2 cellular contexts compared by ENCODE assay signal in the genomic region with DNA sequence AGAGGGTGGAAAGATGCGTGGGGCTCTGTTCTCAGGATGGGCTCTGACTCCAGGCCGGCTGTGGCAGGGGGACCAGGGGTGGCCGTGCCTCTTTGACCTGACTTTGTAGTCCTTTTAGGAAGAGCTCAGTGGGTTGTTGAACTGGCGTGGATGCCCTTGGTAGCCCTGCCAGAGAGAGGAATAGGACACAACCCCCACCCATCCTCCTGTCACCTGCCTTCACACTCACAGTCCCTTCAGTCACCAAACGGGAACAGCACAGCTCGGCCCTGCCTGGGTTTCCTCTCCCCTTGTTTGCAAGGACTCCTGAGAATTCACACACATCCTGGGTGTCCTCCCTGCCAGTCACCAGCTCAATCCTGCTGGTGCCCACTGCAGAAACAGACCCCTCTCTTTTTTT.
TF ChIP-seq lines count a peak whose summit lies in the region.

No MANE protein-coding gene starts in this region.

TF ChIP-seq in GM23338, 12 proteins besides CTCF, POLR2A, EP300 and RAD21 (continues in another document):
- TF ChIP-seq NANOG (IDR thresholded peaks at IDR 0.05; ENCODE audit: borderline replicate concordance) (no peak), CREB1 (CRISPR knock-in tag; IDR thresholded peaks at IDR 0.05; ENCODE audit: low read depth) (no peak), JUNB (IDR thresholded peaks at IDR 0.05; ENCODE audit: unreplicated experiment) (no peak), ZNF462 (CRISPR knock-in tag; IDR thresholded peaks at IDR 0.05) (no peak), EZH2phosphoT487 (IDR thresholded peaks at IDR 0.05; ENCODE audit: unreplicated experiment) (no peak), EZH2 (IDR thresholded peaks at IDR 0.05; ENCODE audit: low read depth, unreplicated experiment) (no peak), POLR2AphosphoS5 (IDR thresholded peaks at IDR 0.05; ENCODE audit: low read depth) (no peak), ZNF331 (CRISPR knock-in tag; IDR thresholded peaks at IDR 0.05; ENCODE audit: low read depth) (no peak), ZNF114 (CRISPR knock-in tag; IDR thresholded peaks at IDR 0.05) (no peak), ETS1 (IDR thresholded peaks at IDR 0.05) (no peak)

TF ChIP-seq in H1, 55 proteins besides CTCF, POLR2A, EP300 and RAD21:
- TF ChIP-seq SUZ12 (IDR thresholded peaks at IDR 0.05; ENCODE audit: low read length) (no peak), POLR2AphosphoS5 (IDR thresholded peaks at IDR 0.05; ENCODE audit: low read depth, low read length) (no peak), CHD2 (IDR thresholded peaks at IDR 0.05; ENCODE audit: low read length) (no peak), CTBP2 (IDR thresholded peaks at IDR 0.05; ENCODE audit: borderline replicate concordance, insufficient read depth, insufficient read length, low read length) (no peak), RXRA (IDR thresholded peaks at IDR 0.05; ENCODE audit: insufficient read depth, low read depth, low read length) (no peak), EGR1 (IDR thresholded peaks at IDR 0.05; ENCODE audit: borderline replicate concordance, low read depth, low read length) (no peak), KDM5A (IDR thresholded peaks at IDR 0.05; ENCODE audit: low read length) (no peak), JUN (IDR thresholded peaks at IDR 0.05; ENCODE audit: low read depth, low read length) (no peak), ASH2L (IDR thresholded peaks at IDR 0.05; ENCODE audit: low read length) (no peak), EZH2 (IDR thresholded peaks at IDR 0.05; ENCODE audit: low read depth, low read length, severe bottlenecking) (no peak), RNF2 (IDR thresholded peaks at IDR 0.05; ENCODE audit: borderline replicate concordance, low read depth, low read length, missing control alignments, poor library complexity, severe bottlenecking) (no peak), KDM1A (IDR thresholded peaks at IDR 0.05; ENCODE audit: borderline replicate concordance, low read length) (no peak), NANOG (IDR thresholded peaks at IDR 0.05; ENCODE audit: insufficient read depth, low read depth, low read length, poor library complexity, severe bottlenecking) (no peak), CHD1 (IDR thresholded peaks at IDR 0.05; ENCODE audit: low read depth, low read length) (no peak), CEBPB (IDR thresholded peaks at IDR 0.05; ENCODE audit: low read depth, low read length) (no peak), USF2 (IDR thresholded peaks at IDR 0.05; ENCODE audit: low read length) (no peak), JUND (IDR thresholded peaks at IDR 0.05; ENCODE audit: low read length) (no peak)
- TF ChIP-seq, protein P1, sequence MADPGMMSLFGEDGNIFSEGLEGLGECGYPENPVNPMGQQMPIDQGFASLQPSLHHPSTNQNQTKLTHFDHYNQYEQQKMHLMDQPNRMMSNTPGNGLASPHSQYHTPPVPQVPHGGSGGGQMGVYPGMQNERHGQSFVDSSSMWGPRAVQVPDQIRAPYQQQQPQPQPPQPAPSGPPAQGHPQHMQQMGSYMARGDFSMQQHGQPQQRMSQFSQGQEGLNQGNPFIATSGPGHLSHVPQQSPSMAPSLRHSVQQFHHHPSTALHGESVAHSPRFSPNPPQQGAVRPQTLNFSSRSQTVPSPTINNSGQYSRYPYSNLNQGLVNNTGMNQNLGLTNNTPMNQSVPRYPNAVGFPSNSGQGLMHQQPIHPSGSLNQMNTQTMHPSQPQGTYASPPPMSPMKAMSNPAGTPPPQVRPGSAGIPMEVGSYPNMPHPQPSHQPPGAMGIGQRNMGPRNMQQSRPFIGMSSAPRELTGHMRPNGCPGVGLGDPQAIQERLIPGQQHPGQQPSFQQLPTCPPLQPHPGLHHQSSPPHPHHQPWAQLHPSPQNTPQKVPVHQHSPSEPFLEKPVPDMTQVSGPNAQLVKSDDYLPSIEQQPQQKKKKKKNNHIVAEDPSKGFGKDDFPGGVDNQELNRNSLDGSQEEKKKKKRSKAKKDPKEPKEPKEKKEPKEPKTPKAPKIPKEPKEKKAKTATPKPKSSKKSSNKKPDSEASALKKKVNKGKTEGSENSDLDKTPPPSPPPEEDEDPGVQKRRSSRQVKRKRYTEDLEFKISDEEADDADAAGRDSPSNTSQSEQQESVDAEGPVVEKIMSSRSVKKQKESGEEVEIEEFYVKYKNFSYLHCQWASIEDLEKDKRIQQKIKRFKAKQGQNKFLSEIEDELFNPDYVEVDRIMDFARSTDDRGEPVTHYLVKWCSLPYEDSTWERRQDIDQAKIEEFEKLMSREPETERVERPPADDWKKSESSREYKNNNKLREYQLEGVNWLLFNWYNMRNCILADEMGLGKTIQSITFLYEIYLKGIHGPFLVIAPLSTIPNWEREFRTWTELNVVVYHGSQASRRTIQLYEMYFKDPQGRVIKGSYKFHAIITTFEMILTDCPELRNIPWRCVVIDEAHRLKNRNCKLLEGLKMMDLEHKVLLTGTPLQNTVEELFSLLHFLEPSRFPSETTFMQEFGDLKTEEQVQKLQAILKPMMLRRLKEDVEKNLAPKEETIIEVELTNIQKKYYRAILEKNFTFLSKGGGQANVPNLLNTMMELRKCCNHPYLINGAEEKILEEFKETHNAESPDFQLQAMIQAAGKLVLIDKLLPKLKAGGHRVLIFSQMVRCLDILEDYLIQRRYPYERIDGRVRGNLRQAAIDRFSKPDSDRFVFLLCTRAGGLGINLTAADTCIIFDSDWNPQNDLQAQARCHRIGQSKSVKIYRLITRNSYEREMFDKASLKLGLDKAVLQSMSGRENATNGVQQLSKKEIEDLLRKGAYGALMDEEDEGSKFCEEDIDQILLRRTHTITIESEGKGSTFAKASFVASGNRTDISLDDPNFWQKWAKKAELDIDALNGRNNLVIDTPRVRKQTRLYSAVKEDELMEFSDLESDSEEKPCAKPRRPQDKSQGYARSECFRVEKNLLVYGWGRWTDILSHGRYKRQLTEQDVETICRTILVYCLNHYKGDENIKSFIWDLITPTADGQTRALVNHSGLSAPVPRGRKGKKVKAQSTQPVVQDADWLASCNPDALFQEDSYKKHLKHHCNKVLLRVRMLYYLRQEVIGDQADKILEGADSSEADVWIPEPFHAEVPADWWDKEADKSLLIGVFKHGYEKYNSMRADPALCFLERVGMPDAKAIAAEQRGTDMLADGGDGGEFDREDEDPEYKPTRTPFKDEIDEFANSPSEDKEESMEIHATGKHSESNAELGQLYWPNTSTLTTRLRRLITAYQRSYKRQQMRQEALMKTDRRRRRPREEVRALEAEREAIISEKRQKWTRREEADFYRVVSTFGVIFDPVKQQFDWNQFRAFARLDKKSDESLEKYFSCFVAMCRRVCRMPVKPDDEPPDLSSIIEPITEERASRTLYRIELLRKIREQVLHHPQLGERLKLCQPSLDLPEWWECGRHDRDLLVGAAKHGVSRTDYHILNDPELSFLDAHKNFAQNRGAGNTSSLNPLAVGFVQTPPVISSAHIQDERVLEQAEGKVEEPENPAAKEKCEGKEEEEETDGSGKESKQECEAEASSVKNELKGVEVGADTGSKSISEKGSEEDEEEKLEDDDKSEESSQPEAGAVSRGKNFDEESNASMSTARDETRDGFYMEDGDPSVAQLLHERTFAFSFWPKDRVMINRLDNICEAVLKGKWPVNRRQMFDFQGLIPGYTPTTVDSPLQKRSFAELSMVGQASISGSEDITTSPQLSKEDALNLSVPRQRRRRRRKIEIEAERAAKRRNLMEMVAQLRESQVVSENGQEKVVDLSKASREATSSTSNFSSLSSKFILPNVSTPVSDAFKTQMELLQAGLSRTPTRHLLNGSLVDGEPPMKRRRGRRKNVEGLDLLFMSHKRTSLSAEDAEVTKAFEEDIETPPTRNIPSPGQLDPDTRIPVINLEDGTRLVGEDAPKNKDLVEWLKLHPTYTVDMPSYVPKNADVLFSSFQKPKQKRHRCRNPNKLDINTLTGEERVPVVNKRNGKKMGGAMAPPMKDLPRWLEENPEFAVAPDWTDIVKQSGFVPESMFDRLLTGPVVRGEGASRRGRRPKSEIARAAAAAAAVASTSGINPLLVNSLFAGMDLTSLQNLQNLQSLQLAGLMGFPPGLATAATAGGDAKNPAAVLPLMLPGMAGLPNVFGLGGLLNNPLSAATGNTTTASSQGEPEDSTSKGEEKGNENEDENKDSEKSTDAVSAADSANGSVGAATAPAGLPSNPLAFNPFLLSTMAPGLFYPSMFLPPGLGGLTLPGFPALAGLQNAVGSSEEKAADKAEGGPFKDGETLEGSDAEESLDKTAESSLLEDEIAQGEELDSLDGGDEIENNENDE (IDR thresholded peaks at IDR 0.05; ENCODE audit: insufficient replicate concordance, low read length) = no peak
- TF ChIP-seq, protein P2, sequence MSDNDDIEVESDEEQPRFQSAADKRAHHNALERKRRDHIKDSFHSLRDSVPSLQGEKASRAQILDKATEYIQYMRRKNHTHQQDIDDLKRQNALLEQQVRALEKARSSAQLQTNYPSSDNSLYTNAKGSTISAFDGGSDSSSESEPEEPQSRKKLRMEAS (IDR thresholded peaks at IDR 0.05) = no peak
